27 cellular contexts compared by ENCODE assay signal in the genomic region with DNA sequence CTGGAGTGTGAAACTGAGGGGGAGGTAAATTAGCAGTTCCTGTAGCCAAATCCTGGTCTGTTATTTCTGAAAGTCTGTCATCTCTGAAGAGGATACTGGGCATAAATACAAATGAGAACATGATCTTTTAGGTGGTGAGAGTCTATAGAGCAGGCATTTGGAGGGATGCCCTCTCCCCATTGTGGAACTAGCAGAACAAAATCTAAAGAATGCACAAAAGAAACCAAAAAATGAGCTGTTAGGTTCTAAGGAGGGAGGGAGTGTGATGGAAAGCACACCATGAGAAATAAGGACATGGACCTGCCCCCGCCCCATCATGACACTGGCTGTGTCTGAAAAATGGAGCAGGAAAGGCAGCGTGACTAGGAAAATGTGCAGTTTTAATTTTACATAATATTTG.
"Had no signal": no experiment of that assay in that cellular context is flagged by ENCODE, and none has a peak within 500 bp of the region (broad histone marks: within the 10 kb centered on the region; RNA-seq: fewer than 3 reads in every experiment).

No MANE protein-coding gene starts in this region.

- H3K27ac ChIP-seq: epithelial cell of prostate, foreskin keratinocyte, lower lobe of right lung, psoas muscle, sigmoid colon, testis, tibial nerve, upper lobe of left lung had no signal

- H3K27me3 Mint-ChIP-seq: stimulated activated memory B cell treated with anti-CD40 and anti-IgM and Interleukin-4, amounts not matched to agents 10 μg/mL and 1 μg/mL and 100 μg/mL, for 72 hours had no signal

- H3K9me3 ChIP-seq: lower lobe of right lung, psoas muscle, sigmoid colon, testis, tibial nerve, upper lobe of left lung had no signal

- H3K4me3 ChIP-seq: lower lobe of right lung, psoas muscle, sigmoid colon, testis, tibial nerve, upper lobe of left lung had no signal

- H3K4me1 ChIP-seq: foreskin keratinocyte, lower lobe of right lung, psoas muscle, sigmoid colon, testis, upper lobe of left lung had no signal

- H3K36me3 ChIP-seq: lower lobe of right lung, sigmoid colon, tibial nerve, upper lobe of left lung had no signal

- DNase-seq: effector CD8-positive, alpha-beta T cell; endodermal cell; foreskin keratinocyte; hypothalamus; immature natural killer cell; islet precursor cell; kidney glomerular epithelial cell; left colon; left ventricle myocardium superior; lower lobe of right lung; naive thymus-derived CD8-positive, alpha-beta T cell; nucleus accumbens; posterior cingulate gyrus; psoas muscle; right cardiac atrium; sigmoid colon; stimulated activated CD4-positive, alpha-beta T cell treated with anti-CD3 and anti-CD28 coated beads, Interleukin-4, amount 100 ng/mL, for 4 hours; stimulated activated naive CD8-positive, alpha-beta T cell treated with anti-CD3 and anti-CD28 coated beads, Interleukin-15, Interleukin-2, amounts not matched to agents 100 U/mL and 50 U/mL, for 24 hours; substantia nigra; testis; upper lobe of left lung had no signal

- H3K27ac Mint-ChIP-seq: dendritic cell treated with granulocyte-macrophage colony-stimulating factor and Interleukin-4, amounts not matched to agents 40 ng/mL and 50 ng/mL, for 4 days; endodermal cell; immature natural killer cell; naive thymus-derived CD8-positive, alpha-beta T cell; stimulated activated memory B cell treated with anti-CD40 and anti-IgM and Interleukin-4, amounts not matched to agents 10 μg/mL and 1 μg/mL and 100 μg/mL, for 72 hours had no signal

- ATAC-seq: esophagus mucosa; foreskin keratinocyte; left colon; left ventricle myocardium superior; lower lobe of right lung; naive thymus-derived CD8-positive, alpha-beta T cell; psoas muscle; right cardiac atrium; stimulated activated memory B cell treated with anti-CD40 and anti-IgM and Interleukin-4, amounts not matched to agents 10 μg/mL and 1 μg/mL and 100 μg/mL, for 72 hours; stimulated activated naive CD8-positive, alpha-beta T cell treated with anti-CD3 and anti-CD28 coated beads, Interleukin-15, Interleukin-2, amounts not matched to agents 100 U/mL and 50 U/mL, for 24 hours had no signal

- H3K27me3 ChIP-seq: foreskin keratinocyte, sigmoid colon, testis, tibial nerve, upper lobe of left lung had no signal

- H3K36me3 Mint-ChIP-seq: immature natural killer cell; naive thymus-derived CD8-positive, alpha-beta T cell; stimulated activated memory B cell treated with anti-CD40 and anti-IgM and Interleukin-4, amounts not matched to agents 10 μg/mL and 1 μg/mL and 100 μg/mL, for 72 hours had no signal

- H3K4me3 Mint-ChIP-seq: dendritic cell treated with granulocyte-macrophage colony-stimulating factor and Interleukin-4, amounts not matched to agents 40 ng/mL and 50 ng/mL, for 4 days; endodermal cell; immature natural killer cell; naive thymus-derived CD8-positive, alpha-beta T cell; neural crest cell; stimulated activated memory B cell treated with anti-CD40 and anti-IgM and Interleukin-4, amounts not matched to agents 10 μg/mL and 1 μg/mL and 100 μg/mL, for 72 hours had no signal

- H3K4me1 Mint-ChIP-seq: immature natural killer cell; stimulated activated memory B cell treated with anti-CD40 and anti-IgM and Interleukin-4, amounts not matched to agents 10 μg/mL and 1 μg/mL and 100 μg/mL, for 72 hours had no signal

- H3K9me3 Mint-ChIP-seq: dendritic cell treated with granulocyte-macrophage colony-stimulating factor and Interleukin-4, amounts not matched to agents 40 ng/mL and 50 ng/mL, for 4 days; endodermal cell; immature natural killer cell; naive thymus-derived CD8-positive, alpha-beta T cell; neural crest cell; stimulated activated memory B cell treated with anti-CD40 and anti-IgM and Interleukin-4, amounts not matched to agents 10 μg/mL and 1 μg/mL and 100 μg/mL, for 72 hours had no signal
